Comparison of ENCODE assay signal across 2 cellular contexts in the genomic region with DNA sequence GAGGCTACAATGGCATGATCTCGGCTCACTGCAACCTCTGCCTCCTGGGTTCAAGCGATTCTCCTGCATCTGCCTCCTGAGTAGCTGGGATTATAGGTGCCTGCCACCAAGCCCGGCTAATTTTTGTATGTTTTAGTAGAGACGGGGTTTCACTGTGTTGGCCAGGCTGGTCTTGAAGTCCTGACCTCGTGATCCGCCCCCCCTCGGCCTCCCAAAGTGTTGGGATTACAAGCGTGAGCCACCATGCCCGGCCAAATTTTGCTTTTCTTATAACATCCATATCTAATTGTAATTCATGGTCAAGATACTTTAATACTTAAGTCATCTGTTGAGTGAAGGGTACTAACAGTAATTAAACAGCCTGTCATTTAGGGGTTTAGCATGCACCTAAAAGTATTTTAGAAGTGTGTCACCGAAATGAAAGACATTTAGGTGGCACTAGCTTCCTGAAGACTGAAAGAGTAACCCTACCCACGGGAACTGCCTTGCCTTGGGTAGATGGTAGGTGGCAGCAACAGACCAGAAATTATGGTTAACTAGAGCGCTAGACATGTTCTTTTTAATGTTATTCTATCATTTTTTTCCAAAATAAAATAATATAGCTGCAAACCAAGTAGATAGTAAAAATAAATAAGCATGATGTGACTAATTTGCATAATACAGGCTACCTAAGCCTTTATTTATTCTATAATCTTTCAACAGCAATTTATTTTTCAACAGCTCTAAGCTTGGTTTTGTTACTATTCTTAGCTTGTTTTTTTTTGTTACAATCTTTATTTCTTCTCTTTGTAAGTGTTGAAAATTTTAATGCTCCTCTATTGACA.
TF ChIP-seq lines count a peak whose summit lies in the region.

No MANE protein-coding gene starts in this region.

TF ChIP-seq in HEK293T, 16 proteins besides CTCF, POLR2A, EP300 and RAD21 (continued from another document):
- no peak for TF ChIP-seq SP1 (IDR thresholded peaks at IDR 0.05)

TF ChIP-seq in H1, 55 proteins besides CTCF, POLR2A, EP300 and RAD21 (continued from another document):
- TF ChIP-seq SIRT6 (IDR thresholded peaks at IDR 0.05; ENCODE audit: low read length) (no peak), CTBP2 (IDR thresholded peaks at IDR 0.05; ENCODE audit: borderline replicate concordance, insufficient read depth, insufficient read length, low read length) (no peak), TCF12 (IDR thresholded peaks at IDR 0.05; ENCODE audit: low read depth, low read length) (no peak), TAF7 (optimal IDR thresholded peaks at IDR 0.05; ENCODE audit: borderline replicate concordance, low read depth, low read length) (no peak), TAF1 (IDR thresholded peaks at IDR 0.05; ENCODE audit: low read depth, low read length) (no peak), PHF8 (conservative IDR thresholded peaks at IDR 0.05; ENCODE audit: low read depth, low read length) (no peak), SIN3A (conservative IDR thresholded peaks at IDR 0.05 in 1 of 2, IDR thresholded peaks at IDR 0.05 in 1 of 2; ENCODE audit: low read depth in 1 of 2, low read length in 2 of 2) (no peak), GABPA (IDR thresholded peaks at IDR 0.05; ENCODE audit: borderline replicate concordance, insufficient read depth, low read length) (no peak), CBX8 (IDR thresholded peaks at IDR 0.05; ENCODE audit: borderline replicate concordance, low read depth, low read length) (no peak), JUN (IDR thresholded peaks at IDR 0.05; ENCODE audit: low read depth, low read length) (no peak)
- TF ChIP-seq, protein P1, sequence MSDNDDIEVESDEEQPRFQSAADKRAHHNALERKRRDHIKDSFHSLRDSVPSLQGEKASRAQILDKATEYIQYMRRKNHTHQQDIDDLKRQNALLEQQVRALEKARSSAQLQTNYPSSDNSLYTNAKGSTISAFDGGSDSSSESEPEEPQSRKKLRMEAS (IDR thresholded peaks at IDR 0.05): no peak
- TF ChIP-seq, protein P2, sequence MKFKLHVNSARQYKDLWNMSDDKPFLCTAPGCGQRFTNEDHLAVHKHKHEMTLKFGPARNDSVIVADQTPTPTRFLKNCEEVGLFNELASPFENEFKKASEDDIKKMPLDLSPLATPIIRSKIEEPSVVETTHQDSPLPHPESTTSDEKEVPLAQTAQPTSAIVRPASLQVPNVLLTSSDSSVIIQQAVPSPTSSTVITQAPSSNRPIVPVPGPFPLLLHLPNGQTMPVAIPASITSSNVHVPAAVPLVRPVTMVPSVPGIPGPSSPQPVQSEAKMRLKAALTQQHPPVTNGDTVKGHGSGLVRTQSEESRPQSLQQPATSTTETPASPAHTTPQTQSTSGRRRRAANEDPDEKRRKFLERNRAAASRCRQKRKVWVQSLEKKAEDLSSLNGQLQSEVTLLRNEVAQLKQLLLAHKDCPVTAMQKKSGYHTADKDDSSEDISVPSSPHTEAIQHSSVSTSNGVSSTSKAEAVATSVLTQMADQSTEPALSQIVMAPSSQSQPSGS (IDR thresholded peaks at IDR 0.05; ENCODE audit: low read length): no peak
TF ChIP-seq in H1: peak in this region for 0.
